Comparison of ENCODE assay signal across 15 cellular contexts in genomic region chr10:1228463-1228975, GRCh38.
DNase-seq lines count a peak whose midpoint lies in the region; ATAC-seq and TF ChIP-seq lines count a peak whose summit lies in the region.
"Had no signal": no experiment of that assay in that cellular context is flagged by ENCODE, and none has a peak within 500 bp of the region (broad histone marks: within the 10 kb centered on the region; RNA-seq: fewer than 3 reads in every experiment).

No MANE protein-coding gene starts in this region.

- H3K4me3 Mint-ChIP-seq in WTC11 (no peak overlapping the region), endothelial cell (ENCODE audit: unreplicated experiment) (peak overlapping the region; percentile 82)
- H3K4me3 Mint-ChIP-seq: B cell, CD14-positive monocyte, IgD-negative memory B cell had no signal

- H2AK5ac ChIP-seq in neuronal stem cell (ENCODE audit: low read depth, low read length), result no peak overlapping the region

- no peak overlapping the region for H4K91ac ChIP-seq in neuronal stem cell (ENCODE audit: low read depth, low read length, poor library complexity)

- CTCF ChIA-PET in WTC11 (lab: Charles Lee), result interaction anchor here (0.8 to 2.3 kb wide), 4 partner anchors 15 to 140 kb away, joined by 3 to 9 read pairs (median 5); no protein-coding TSS in a partner anchor

- H3K27me3 Mint-ChIP-seq in WTC11 (ENCODE audit: low read depth) (peaks cover 14% of the 10 kb centered on the region), endothelial cell (ENCODE audit: unreplicated experiment) (peaks cover 12% of the 10 kb centered on the region)

- H3K27me3 ChIP-seq in BLaER1 (no peaks in the 10 kb centered on the region), neuronal stem cell (ENCODE audit: control insufficient read depth in 3 of 3, insufficient read depth in 3 of 3, low read depth in 1 of 3, low read length in 3 of 3) (peaks cover 0 to 18% (median 3%) of the 10 kb centered on the region in 3 experiments)

- H3K36me3 Mint-ChIP-seq in WTC11, result peaks cover 36% of the 10 kb centered on the region
- H3K36me3 Mint-ChIP-seq in endothelial cell (ENCODE audit: low read depth, unreplicated experiment), result peaks cover 50% of the 10 kb centered on the region
- H3K36me3 Mint-ChIP-seq: CD14-positive monocyte had no signal

- no peaks in the 10 kb centered on the region for H4K20me1 ChIP-seq in BLaER1

- H3K4ac ChIP-seq in neuronal stem cell (ENCODE audit: low read length), result no peak overlapping the region

- H3K36me3 ChIP-seq in BLaER1 (no peaks in the 10 kb centered on the region), neuronal stem cell (replicated peaks in 1 of 2; ENCODE audit: control insufficient read depth in 2 of 2, insufficient read depth in 2 of 2, low read length in 2 of 2) (no peaks in the 10 kb centered on the region)
- H3K36me3 ChIP-seq: HAP-1 had no signal

- H3K27ac Mint-ChIP-seq in WTC11 (no peak overlapping the region), endothelial cell (ENCODE audit: unreplicated experiment) (no peak overlapping the region)
- H3K27ac Mint-ChIP-seq: B cell, CD14-positive monocyte, IgD-negative memory B cell had no signal

- H3K4me2 ChIP-seq in BLaER1 (peak overlapping the region; percentile 54), neuronal stem cell (ENCODE audit: insufficient read depth, low read length, poor library complexity, severe bottlenecking) (no peak overlapping the region)

- peak overlapping the region; percentile 51 for H3K18ac ChIP-seq in neuronal stem cell (ENCODE audit: low read length)

- TF ChIP-seq CTCF in WTC11 (IDR thresholded peaks at IDR 0.05), result no peak
- no peak for TF ChIP-seq CTCF in endothelial cell (IDR thresholded peaks at IDR 0.05; ENCODE audit: unreplicated experiment)
- TF ChIP-seq CTCF in GM20000 (IDR thresholded peaks at IDR 0.05; ENCODE audit: extremely low read depth, missing control alignments), result no peak

- no peak overlapping the region for H2BK120ac ChIP-seq in neuronal stem cell (ENCODE audit: low read depth, low read length)

- no peak overlapping the region for H2BK12ac ChIP-seq in neuronal stem cell (ENCODE audit: low read length)

- H3K9me3 Mint-ChIP-seq in WTC11, result peaks cover 26% of the 10 kb centered on the region
- peaks cover 10% of the 10 kb centered on the region for H3K9me3 Mint-ChIP-seq in endothelial cell (ENCODE audit: unreplicated experiment)

- H2BK15ac ChIP-seq in neuronal stem cell (ENCODE audit: low read length), result no peak overlapping the region

- no peaks in the 10 kb centered on the region for H3K9me3 ChIP-seq in BLaER1
- H3K9me3 ChIP-seq in neuronal stem cell (replicated peaks in 1 of 2; ENCODE audit: control insufficient read depth in 2 of 2, insufficient read depth in 1 of 2, low read depth in 1 of 2, low read length in 2 of 2), result peaks cover 0 to 8% of the 10 kb centered on the region in 2 donors
- H3K9me3 ChIP-seq: HAP-1 had no signal

- no peak overlapping the region for H3K27ac ChIP-seq in BLaER1
- H3K27ac ChIP-seq in neuronal stem cell (replicated peaks; ENCODE audit: low read length), result no peak overlapping the region
- H3K27ac ChIP-seq: GM23248 had no signal

- POLR2A ChIA-PET in WTC11 (lab: Charles Lee), result no interaction called here

- ATAC-seq in WTC11 (no peak), SK-N-SH treated with all-trans-retinoic acid at 6 μM for 48 hours (no peak)

- H3K9ac ChIP-seq in BLaER1 (no peak overlapping the region), neuronal stem cell (ENCODE audit: low read depth, low read length, poor library complexity) (no peak overlapping the region)
- H3K9ac ChIP-seq: GM23248 had no signal

- H3K4me1 Mint-ChIP-seq in WTC11 (peaks cover 28% of the 10 kb centered on the region), endothelial cell (ENCODE audit: unreplicated experiment) (peaks cover 8% of the 10 kb centered on the region)
- H3K4me1 Mint-ChIP-seq: B cell, CD14-positive monocyte, IgD-negative memory B cell had no signal

- no peak overlapping the region for H2BK5ac ChIP-seq in neuronal stem cell (ENCODE audit: low read length)

- H2AFZ ChIP-seq in neuronal stem cell (ENCODE audit: low read length), result no peak overlapping the region
- H2AFZ ChIP-seq: GM23248 had no signal

- no CpG with 5 or more reads among the region's 14 CpGs for WGBS in neuronal stem cell (ENCODE audit: extremely low coverage in 2 of 2, insufficient read length in 2 of 2, insufficient replicate concordance in 1 of 2), 2 donors

- no peak overlapping the region for H3K4me3 ChIP-seq in BLaER1
- no peak overlapping the region for H3K4me3 ChIP-seq in neuronal stem cell (ENCODE audit: low read length in 2 of 2)
- H3K4me3 ChIP-seq: GM23248, HAP-1 had no signal

- H3K23ac ChIP-seq in neuronal stem cell (ENCODE audit: low read depth, low read length, poor library complexity), result no peak overlapping the region

- H4K8ac ChIP-seq in neuronal stem cell (ENCODE audit: low read depth, low read length), result no peak overlapping the region

- peaks cover 36% of the 10 kb centered on the region for H3K4me1 ChIP-seq in BLaER1
- H3K4me1 ChIP-seq in neuronal stem cell (ENCODE audit: control insufficient read depth in 2 of 2, insufficient read depth in 1 of 2, low read depth in 1 of 2, low read length in 2 of 2), result peaks cover 0 to 6% of the 10 kb centered on the region in 2 donors
- H3K4me1 ChIP-seq: HAP-1 had no signal

- DNase-seq in WTC11 (ENCODE audit: low spot score), result no peak
- no peak for DNase-seq in endothelial cell (ENCODE audit: low spot score)
- DNase-seq in neuronal stem cell (ENCODE audit: low spot score), result no peak
- no peak for DNase-seq in GM20000 (ENCODE audit: low spot score)
- DNase-seq in globus pallidus (ENCODE audit: low spot score), result no peak
- no peak for DNase-seq in EL
- DNase-seq: ACHN, DMS53, GM23248 had no signal

- H3K14ac ChIP-seq in neuronal stem cell (ENCODE audit: low read length), result no peak overlapping the region

- H3K79me1 ChIP-seq in neuronal stem cell (ENCODE audit: low read depth, low read length), result peaks cover 2% of the 10 kb centered on the region

TF ChIP-seq in WTC11, 78 proteins besides CTCF, POLR2A, EP300 and RAD21 (continues in another document):
- TF ChIP-seq GRHL2 (CRISPR knock-in tag; IDR thresholded peaks at IDR 0.05; ENCODE audit: insufficient replicate concordance, severe bottlenecking), result no peak
- TF ChIP-seq, protein P1, sequence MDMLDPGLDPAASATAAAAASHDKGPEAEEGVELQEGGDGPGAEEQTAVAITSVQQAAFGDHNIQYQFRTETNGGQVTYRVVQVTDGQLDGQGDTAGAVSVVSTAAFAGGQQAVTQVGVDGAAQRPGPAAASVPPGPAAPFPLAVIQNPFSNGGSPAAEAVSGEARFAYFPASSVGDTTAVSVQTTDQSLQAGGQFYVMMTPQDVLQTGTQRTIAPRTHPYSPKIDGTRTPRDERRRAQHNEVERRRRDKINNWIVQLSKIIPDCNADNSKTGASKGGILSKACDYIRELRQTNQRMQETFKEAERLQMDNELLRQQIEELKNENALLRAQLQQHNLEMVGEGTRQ (CRISPR knock-in tag; IDR thresholded peaks at IDR 0.05), result peak; percentile 56; the same call in 1 of the 2 replicates

TF ChIP-seq in SK-N-SH treated with all-trans-retinoic acid at 6 μM for 48 hours, 23 proteins besides CTCF, POLR2A, EP300 and RAD21:
- TF ChIP-seq ZNF70 (CRISPR knock-in tag; IDR thresholded peaks at IDR 0.05), result no peak
- TF ChIP-seq ZNF565 (CRISPR knock-in tag; conservative IDR thresholded peaks at IDR 0.05; ENCODE audit: low read depth), result no peak
- TF ChIP-seq TOX (CRISPR knock-in tag; IDR thresholded peaks at IDR 0.05; ENCODE audit: borderline replicate concordance), result no peak
- TF ChIP-seq, protein P2, sequence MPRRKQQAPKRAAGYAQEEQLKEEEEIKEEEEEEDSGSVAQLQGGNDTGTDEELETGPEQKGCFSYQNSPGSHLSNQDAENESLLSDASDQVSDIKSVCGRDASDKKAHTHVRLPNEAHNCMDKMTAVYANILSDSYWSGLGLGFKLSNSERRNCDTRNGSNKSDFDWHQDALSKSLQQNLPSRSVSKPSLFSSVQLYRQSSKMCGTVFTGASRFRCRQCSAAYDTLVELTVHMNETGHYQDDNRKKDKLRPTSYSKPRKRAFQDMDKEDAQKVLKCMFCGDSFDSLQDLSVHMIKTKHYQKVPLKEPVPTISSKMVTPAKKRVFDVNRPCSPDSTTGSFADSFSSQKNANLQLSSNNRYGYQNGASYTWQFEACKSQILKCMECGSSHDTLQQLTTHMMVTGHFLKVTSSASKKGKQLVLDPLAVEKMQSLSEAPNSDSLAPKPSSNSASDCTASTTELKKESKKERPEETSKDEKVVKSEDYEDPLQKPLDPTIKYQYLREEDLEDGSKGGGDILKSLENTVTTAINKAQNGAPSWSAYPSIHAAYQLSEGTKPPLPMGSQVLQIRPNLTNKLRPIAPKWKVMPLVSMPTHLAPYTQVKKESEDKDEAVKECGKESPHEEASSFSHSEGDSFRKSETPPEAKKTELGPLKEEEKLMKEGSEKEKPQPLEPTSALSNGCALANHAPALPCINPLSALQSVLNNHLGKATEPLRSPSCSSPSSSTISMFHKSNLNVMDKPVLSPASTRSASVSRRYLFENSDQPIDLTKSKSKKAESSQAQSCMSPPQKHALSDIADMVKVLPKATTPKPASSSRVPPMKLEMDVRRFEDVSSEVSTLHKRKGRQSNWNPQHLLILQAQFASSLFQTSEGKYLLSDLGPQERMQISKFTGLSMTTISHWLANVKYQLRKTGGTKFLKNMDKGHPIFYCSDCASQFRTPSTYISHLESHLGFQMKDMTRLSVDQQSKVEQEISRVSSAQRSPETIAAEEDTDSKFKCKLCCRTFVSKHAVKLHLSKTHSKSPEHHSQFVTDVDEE (CRISPR knock-in tag; IDR thresholded peaks at IDR 0.05), result no peak
- TF ChIP-seq ESRRG (CRISPR knock-in tag; IDR thresholded peaks at IDR 0.05), result no peak
- no peak for TF ChIP-seq ZFP30 (CRISPR knock-in tag; IDR thresholded peaks at IDR 0.05)
- no peak for TF ChIP-seq ISL1 (CRISPR knock-in tag; IDR thresholded peaks at IDR 0.05)
- TF ChIP-seq, protein P3, sequence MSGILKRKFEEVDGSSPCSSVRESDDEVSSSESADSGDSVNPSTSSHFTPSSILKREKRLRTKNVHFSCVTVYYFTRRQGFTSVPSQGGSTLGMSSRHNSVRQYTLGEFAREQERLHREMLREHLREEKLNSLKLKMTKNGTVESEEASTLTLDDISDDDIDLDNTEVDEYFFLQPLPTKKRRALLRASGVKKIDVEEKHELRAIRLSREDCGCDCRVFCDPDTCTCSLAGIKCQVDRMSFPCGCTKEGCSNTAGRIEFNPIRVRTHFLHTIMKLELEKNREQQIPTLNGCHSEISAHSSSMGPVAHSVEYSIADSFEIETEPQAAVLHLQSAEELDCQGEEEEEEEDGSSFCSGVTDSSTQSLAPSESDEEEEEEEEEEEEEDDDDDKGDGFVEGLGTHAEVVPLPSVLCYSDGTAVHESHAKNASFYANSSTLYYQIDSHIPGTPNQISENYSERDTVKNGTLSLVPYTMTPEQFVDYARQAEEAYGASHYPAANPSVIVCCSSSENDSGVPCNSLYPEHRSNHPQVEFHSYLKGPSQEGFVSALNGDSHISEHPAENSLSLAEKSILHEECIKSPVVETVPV (CRISPR knock-in tag; IDR thresholded peaks at IDR 0.05), result no peak
